ENCODE assay signal across 26 cellular contexts in genomic region chr9:88018101-88018500, GRCh38.
"Had no signal": no experiment of that assay in that cellular context is flagged by ENCODE, and none has a peak within 500 bp of the region (broad histone marks: within the 10 kb centered on the region; RNA-seq: fewer than 3 reads in every experiment).

No MANE protein-coding gene starts in this region.

- DNase-seq: activated B cell treated with CpG ODN at 0.5 μM for 24 hours; activated CD4-positive, alpha-beta memory T cell treated with anti-CD3 and anti-CD28 coated beads for 36 hours; activated CD4-positive, alpha-beta T cell treated with anti-CD3 and anti-CD28 coated beads for 48 hours; activated CD8-positive, alpha-beta memory T cell treated with anti-CD3 and anti-CD28 coated beads, Interleukin-2, amount 10 ng/mL, durations not matched to agents 7 days and 5 days; activated CD8-positive, alpha-beta memory T cell treated with anti-CD3 and anti-CD28 coated beads, Interleukin-2, amount 50 U/mL, for 4 hours; activated CD8-positive, alpha-beta T cell treated with anti-CD3 and anti-CD28 coated beads, Interleukin-2, amount 10 ng/mL, durations not matched to agents 7 days and 5 days; activated gamma-delta T cell; activated naive CD4-positive, alpha-beta T cell; activated naive CD4-positive, alpha-beta T cell treated with anti-CD3 and anti-CD28 coated beads, Interleukin-2, amount 10 ng/mL, durations not matched to agents 7 days and 5 days; activated naive CD8-positive, alpha-beta T cell treated with anti-CD3 and anti-CD28 coated beads, Interleukin-2, amount 10 ng/mL, durations not matched to agents 7 days and 5 days; activated T-cell treated with anti-CD3 and anti-CD28 coated beads, Interleukin-2, amount 50 U/mL, for 1 hour; activated T-cell treated with anti-CD3 and anti-CD28 coated beads, Interleukin-2, amount 50 U/mL, for 48 hours; body of pancreas; caudate nucleus; colonic mucosa; effector CD8-positive, alpha-beta T cell; esophagus squamous epithelium; foreskin fibroblast; head of caudate nucleus; hippocampal formation; T-helper 17 cell; T1000; WERI-Rb-1 had no signal

- H3K9me3 Mint-ChIP-seq: activated B cell treated with CpG ODN at 0.5 μM for 24 hours; activated CD4-positive, alpha-beta memory T cell treated with anti-CD3 and anti-CD28 coated beads for 36 hours; activated naive CD4-positive, alpha-beta T cell treated with anti-CD3 and anti-CD28 coated beads, Interleukin-2, amount 10 ng/mL, durations not matched to agents 7 days and 5 days; activated naive CD4-positive, alpha-beta T cell treated with anti-CD3 and anti-CD28 coated beads, Interleukin-2, amount 50 U/mL, for 72 hours; activated naive CD8-positive, alpha-beta T cell treated with anti-CD3 and anti-CD28 coated beads, Interleukin-2, amount 10 ng/mL, durations not matched to agents 7 days and 5 days; activated T-helper 1 cell treated with anti-CD3 and anti-CD28 coated beads, Interleukin-12 subunit alpha, Interleukin-12 subunit beta, Interleukin-2, Interleukin-4 antibody, amounts not matched to agents 30 ng/mL and 10 ng/mL and 1 ng/mL, durations not matched to agents 14 hours and 24 hours and 36 hours; T-helper 2 cell treated with Interferon-gamma antibody and Interleukin-4, amounts not matched to agents 5 μg/mL and 100 μg/mL, for 36 hours had no signal

- H3K36me3 Mint-ChIP-seq: activated CD4-positive, alpha-beta memory T cell treated with anti-CD3 and anti-CD28 coated beads for 36 hours; activated CD8-positive, alpha-beta memory T cell treated with anti-CD3 and anti-CD28 coated beads, Interleukin-2, amount 10 ng/mL, durations not matched to agents 7 days and 5 days; activated naive CD4-positive, alpha-beta T cell treated with anti-CD3 and anti-CD28 coated beads, Interleukin-2, amount 10 ng/mL, durations not matched to agents 7 days and 5 days; activated naive CD8-positive, alpha-beta T cell treated with anti-CD3 and anti-CD28 coated beads, Interleukin-2, amount 10 ng/mL, durations not matched to agents 7 days and 5 days had no signal

- H3K4me3 Mint-ChIP-seq: activated B cell treated with CpG ODN at 0.5 μM for 24 hours; activated CD4-positive, alpha-beta memory T cell treated with anti-CD3 and anti-CD28 coated beads for 36 hours; activated CD8-positive, alpha-beta memory T cell treated with anti-CD3 and anti-CD28 coated beads, Interleukin-2, amount 10 ng/mL, durations not matched to agents 7 days and 5 days; activated CD8-positive, alpha-beta T cell treated with anti-CD3 and anti-CD28 coated beads, Interleukin-2, amount 10 ng/mL, durations not matched to agents 7 days and 5 days; activated naive CD4-positive, alpha-beta T cell treated with anti-CD3 and anti-CD28 coated beads, Interleukin-2, amount 10 ng/mL, durations not matched to agents 7 days and 5 days; activated naive CD8-positive, alpha-beta T cell treated with anti-CD3 and anti-CD28 coated beads, Interleukin-2, amount 10 ng/mL, durations not matched to agents 7 days and 5 days; activated T-helper 1 cell treated with anti-CD3 and anti-CD28 coated beads, Interleukin-12 subunit alpha, Interleukin-12 subunit beta, Interleukin-2, Interleukin-4 antibody, amounts not matched to agents 30 ng/mL and 10 ng/mL and 1 ng/mL, durations not matched to agents 14 hours and 24 hours and 36 hours; T-helper 17 cell; T-helper 2 cell treated with Interferon-gamma antibody and Interleukin-4, amounts not matched to agents 5 μg/mL and 100 μg/mL, for 36 hours had no signal

- H3K27me3 Mint-ChIP-seq: activated B cell treated with CpG ODN at 0.5 μM for 24 hours; activated CD8-positive, alpha-beta memory T cell treated with anti-CD3 and anti-CD28 coated beads, Interleukin-2, amount 10 ng/mL, durations not matched to agents 7 days and 5 days; activated naive CD4-positive, alpha-beta T cell treated with anti-CD3 and anti-CD28 coated beads, Interleukin-2, amount 10 ng/mL, durations not matched to agents 7 days and 5 days; activated naive CD8-positive, alpha-beta T cell treated with anti-CD3 and anti-CD28 coated beads, Interleukin-2, amount 10 ng/mL, durations not matched to agents 7 days and 5 days; T-helper 17 cell had no signal

- H3K4me1 Mint-ChIP-seq: activated B cell treated with CpG ODN at 0.5 μM for 24 hours; activated CD8-positive, alpha-beta memory T cell treated with anti-CD3 and anti-CD28 coated beads, Interleukin-2, amount 10 ng/mL, durations not matched to agents 7 days and 5 days; activated naive CD4-positive, alpha-beta T cell treated with anti-CD3 and anti-CD28 coated beads, Interleukin-2, amount 10 ng/mL, durations not matched to agents 7 days and 5 days; activated naive CD8-positive, alpha-beta T cell treated with anti-CD3 and anti-CD28 coated beads, Interleukin-2, amount 10 ng/mL, durations not matched to agents 7 days and 5 days; T-helper 17 cell had no signal

- H3K27ac Mint-ChIP-seq: activated B cell treated with CpG ODN at 0.5 μM for 24 hours; activated CD4-positive, alpha-beta memory T cell treated with anti-CD3 and anti-CD28 coated beads for 36 hours; activated CD8-positive, alpha-beta memory T cell treated with anti-CD3 and anti-CD28 coated beads, Interleukin-2, amount 10 ng/mL, durations not matched to agents 7 days and 5 days; activated CD8-positive, alpha-beta T cell treated with anti-CD3 and anti-CD28 coated beads, Interleukin-2, amount 10 ng/mL, durations not matched to agents 7 days and 5 days; activated naive CD4-positive, alpha-beta T cell treated with anti-CD3 and anti-CD28 coated beads, Interleukin-2, amount 10 ng/mL, durations not matched to agents 7 days and 5 days; activated naive CD4-positive, alpha-beta T cell treated with anti-CD3 and anti-CD28 coated beads, Interleukin-2, amount 50 U/mL, for 72 hours; activated naive CD8-positive, alpha-beta T cell treated with anti-CD3 and anti-CD28 coated beads, Interleukin-2, amount 10 ng/mL, durations not matched to agents 7 days and 5 days; activated T-helper 1 cell treated with anti-CD3 and anti-CD28 coated beads, Interleukin-12 subunit alpha, Interleukin-12 subunit beta, Interleukin-2, Interleukin-4 antibody, amounts not matched to agents 30 ng/mL and 10 ng/mL and 1 ng/mL, durations not matched to agents 14 hours and 24 hours and 36 hours; T-helper 17 cell; T-helper 2 cell treated with Interferon-gamma antibody and Interleukin-4, amounts not matched to agents 5 μg/mL and 100 μg/mL, for 36 hours had no signal
